ENCODE assay signal across 8 cellular contexts in genomic region chr11:111938687-111939160, GRCh38. TPM values are rescaled to one million over a fixed set of nuclear protein-coding genes. Genes with fewer than 3 reads are reported as not detected.
DNase-seq lines count a peak whose midpoint lies in the region; ATAC-seq and TF ChIP-seq lines count a peak whose summit lies in the region.

No MANE protein-coding gene starts in this region.

- H3K4me3 Mint-ChIP-seq in mesothelial cell of epicardium = peak overlapping the region; percentile 75

- no peaks in the 10 kb centered on the region for H3K36me3 Mint-ChIP-seq in mesothelial cell of epicardium

- peak overlapping the region; percentile 60 for H3K27ac Mint-ChIP-seq in mesothelial cell of epicardium

- no peaks in the 10 kb centered on the region for H3K9me3 Mint-ChIP-seq in mesothelial cell of epicardium

- POLR2A ChIA-PET in RWPE1 (lab: Yijun Ruan, JAX; ENCODE audit: low non-redundant PET) = no interaction called here

- CTCF ChIA-PET in RWPE1 (lab: Yijun Ruan, JAX) = interaction anchor here (0.6 kb wide), 2 partner anchors 62 to 537 kb away, joined by 4 read pairs; no protein-coding TSS in a partner anchor

- peak; percentile 94 for ATAC-seq in GM18868 (IDR thresholded peaks at IDR 0.05; ENCODE audit: unreplicated experiment)
- ATAC-seq in HG03039 (IDR thresholded peaks at IDR 0.05; ENCODE audit: unreplicated experiment) = peak; percentile 88

- no peak for TF ChIP-seq CTCF in RWPE1 (conservative IDR thresholded peaks at IDR 0.05; ENCODE audit: low read depth)
- TF ChIP-seq CTCF in cardiac fibroblast (IDR thresholded peaks at IDR 0.05; ENCODE audit: low read depth, low read length) = no peak
- TF ChIP-seq CTCF in mesothelial cell of epicardium (IDR thresholded peaks at IDR 0.05; ENCODE audit: unreplicated experiment) = no peak

- H3K4me1 Mint-ChIP-seq in mesothelial cell of epicardium = peaks cover 41% of the 10 kb centered on the region

- H3K27ac ChIP-seq in RWPE1 = peak overlapping the region; percentile 93

- no peaks in the 10 kb centered on the region for H3K27me3 Mint-ChIP-seq in mesothelial cell of epicardium (ENCODE audit: low read depth)

- DNase-seq in AML-193 (lab: John Stamatoyannopoulos, UW) (peak; percentile 91 to 92), RWPE1 (ENCODE audit: low spot score) (no peak), cardiac fibroblast (ENCODE audit: low read depth in 2 of 2) (peak; percentile 40 to 72), mesothelial cell of epicardium (ENCODE audit: low spot score in 2 of 2, unreplicated experiment in 2 of 2) (no peak), kidney tubule cell (ENCODE audit: low spot score) (no peak), middle frontal gyrus (ENCODE audit: extremely low spot score, low spot score) (no peak)

- peak overlapping the region in 1 of 2 donors; percentile 6 for H3K4me3 ChIP-seq in cardiac fibroblast (replicated peaks in 1 of 2; ENCODE audit: low read depth in 2 of 2, low read length in 2 of 2)

RNA-seq across cellular contexts. Expression of gene DIXDC1, which starts 1.6 kb away (rescaled TPM):
- total RNA-seq in mesothelial cell of epicardium = 20.0 to 21.2 TPM (median 20.3 TPM) in 3 replicates

RNA-seq across cellular contexts. Expression of gene C11orf52, which starts 20.0 kb away (rescaled TPM):
- 6.9 to 7.9 TPM (median 7.9 TPM) in 3 replicates for total RNA-seq in mesothelial cell of epicardium

RNA-seq across cellular contexts. Expression of gene HSPB2, which starts 26.2 kb away (rescaled TPM):
- 0.22 to 0.51 TPM (median 0.27 TPM) in 3 replicates for total RNA-seq in mesothelial cell of epicardium

RNA-seq across cellular contexts. Expression of gene CRYAB, which starts 27.2 kb away (rescaled TPM):
- total RNA-seq in mesothelial cell of epicardium = 0.49 to 0.74 TPM (median 0.63 TPM) in 3 replicates

RNA-seq across cellular contexts. Expression of gene CFAP68, which starts 59.4 kb away (rescaled TPM):
- 31.2 to 35.9 TPM (median 34.0 TPM) in 3 replicates for total RNA-seq in mesothelial cell of epicardium

Comparison
In these comparisons a context has a peak if more than half of its experiments do, and no peak if none do; other contexts are left out.
1. DNase-seq: peak in AML-193 (2 of 2) and cardiac fibroblast (2 of 2); none in RWPE1 (single experiment), mesothelial cell of epicardium (0 of 2), kidney tubule cell (single experiment) and middle frontal gyrus (single experiment).